In genomic region chr4:76751612-76752343, GRCh38 we compare ENCODE assay signal across 20 cellular contexts.
DNase-seq lines count a peak whose midpoint lies in the region; ATAC-seq, FAIRE-seq and TF ChIP-seq lines count a peak whose summit lies in the region.
"Had no signal": no experiment of that assay in that cellular context is flagged by ENCODE, and none has a peak within 500 bp of the region (broad histone marks: within the 10 kb centered on the region; RNA-seq: fewer than 3 reads in every experiment).

No MANE protein-coding gene starts in this region.

- H3K9me1 ChIP-seq in keratinocyte (ENCODE audit: control insufficient read depth, extremely low read depth, insufficient read depth, low read length), result no peaks in the 10 kb centered on the region

- H3K36me3 ChIP-seq in HEK293 (ENCODE audit: control insufficient read depth in 2 of 2, insufficient read depth in 1 of 2, low read length in 2 of 2), result peaks cover 0 to 27% of the 10 kb centered on the region in 2 experiments; a peak in 1 of 3 replicates
- H3K36me3 ChIP-seq in astrocyte (ENCODE audit: insufficient read depth, low read length), result peaks cover 1% of the 10 kb centered on the region
- peaks cover 0 to 9% of the 10 kb centered on the region in 2 experiments for H3K36me3 ChIP-seq in keratinocyte (ENCODE audit: control insufficient read depth in 2 of 2, extremely low read depth in 1 of 2, insufficient read depth in 2 of 2, low read length in 2 of 2)
- H3K36me3 ChIP-seq in skeletal muscle satellite cell (ENCODE audit: insufficient read depth, low read length), result no peaks in the 10 kb centered on the region

- H3K4me2 ChIP-seq in astrocyte (ENCODE audit: low read length) (no peak overlapping the region), keratinocyte (ENCODE audit: control insufficient read depth, extremely low read depth, insufficient read depth, low read depth, low read length) (no peak overlapping the region), skeletal muscle satellite cell (ENCODE audit: low read length) (no peak overlapping the region)

- no peak overlapping the region for H3K4me3 ChIP-seq in HEK293 (ENCODE audit: low read depth, low read length)
- no peak overlapping the region for H3K4me3 ChIP-seq in astrocyte (ENCODE audit: insufficient read depth, low read depth, low read length)
- no peak overlapping the region for H3K4me3 ChIP-seq in keratinocyte (ENCODE audit: control insufficient read depth in 2 of 3, extremely low read depth in 1 of 3, insufficient read depth in 2 of 3, low read depth in 1 of 3, low read length in 3 of 3)
- H3K4me3 ChIP-seq in skeletal muscle satellite cell (ENCODE audit: low read length), result no peak overlapping the region

- TF ChIP-seq CTCF in HEK293 (tag by site-specific recombination; IDR thresholded peaks at IDR 0.05), result no peak
- no peak for TF ChIP-seq CTCF in astrocyte (IDR thresholded peaks at IDR 0.05; ENCODE audit: insufficient read depth, low read depth, low read length)
- TF ChIP-seq CTCF in keratinocyte (optimal IDR thresholded peaks at IDR 0.05 in 1 of 3, IDR thresholded peaks at IDR 0.05 in 1 of 3, conservative IDR thresholded peaks at IDR 0.05 in 1 of 3; ENCODE audit: extremely low read depth in 1 of 3, insufficient read depth in 2 of 3, low read length in 3 of 3), result no peak

- intact Hi-C loops in activated CD4-positive, alpha-beta memory T cell treated with anti-CD3 and anti-CD28 coated beads for 36 hours (cut with micrococcal nuclease), result loop anchor here (10.0 kb wide), 2 partner anchors 443 to 447 kb away; partner anchors contain the start of gene STBD1

- H3K4me3 Mint-ChIP-seq in astrocyte (ENCODE audit: unreplicated experiment), result no peak overlapping the region
- no peak overlapping the region for H3K4me3 Mint-ChIP-seq in activated CD4-positive, alpha-beta memory T cell treated with anti-CD3 and anti-CD28 coated beads for 36 hours

- CTCF ChIA-PET in HEK293 (lab: Yijun Ruan, JAX), result no interaction called here
- CTCF ChIA-PET in activated CD4-positive, alpha-beta memory T cell treated with anti-CD3 and anti-CD28 coated beads for 36 hours (lab: Charles Lee), result no interaction called here

- peaks cover 87% of the 10 kb centered on the region for H3K4me1 Mint-ChIP-seq in astrocyte (ENCODE audit: low read depth, unreplicated experiment)
- H3K4me1 Mint-ChIP-seq in activated CD4-positive, alpha-beta memory T cell treated with anti-CD3 and anti-CD28 coated beads for 36 hours (ENCODE audit: low read depth), result peaks cover 2% of the 10 kb centered on the region

- no peaks in the 10 kb centered on the region for H4K20me1 ChIP-seq in astrocyte (ENCODE audit: insufficient read depth, low read length)
- H4K20me1 ChIP-seq in keratinocyte (ENCODE audit: control insufficient read depth, extremely low read depth, insufficient read depth, low read length), result no peaks in the 10 kb centered on the region

- ATAC-seq in HG03108 (IDR thresholded peaks at IDR 0.05; ENCODE audit: unreplicated experiment), result no peak
- ATAC-seq: HCT116, Panc1 had no signal

- H3K9me3 ChIP-seq in HEK293 (ENCODE audit: control insufficient read depth, insufficient read depth, low read depth, low read length) (no peaks in the 10 kb centered on the region), astrocyte (ENCODE audit: insufficient read depth, low read depth, low read length) (no peaks in the 10 kb centered on the region), keratinocyte (ENCODE audit: control insufficient read depth, low read depth, low read length) (no peaks in the 10 kb centered on the region), skeletal muscle satellite cell (replicated peaks; ENCODE audit: low read length) (no peaks in the 10 kb centered on the region)

- no peak overlapping the region for H3K27ac ChIP-seq in HEK293 (ENCODE audit: extremely low read depth, low read depth, low read length)
- peak overlapping the region; percentile 97 for H3K27ac ChIP-seq in astrocyte (ENCODE audit: low read depth, low read length)
- no peak overlapping the region for H3K27ac ChIP-seq in keratinocyte (ENCODE audit: control insufficient read depth, insufficient read depth, low read length)
- H3K27ac ChIP-seq: C4-2B had no signal

- H3K27me3 Mint-ChIP-seq in astrocyte (ENCODE audit: low read depth, unreplicated experiment), result no peaks in the 10 kb centered on the region
- H3K27me3 Mint-ChIP-seq in activated CD4-positive, alpha-beta memory T cell treated with anti-CD3 and anti-CD28 coated beads for 36 hours, result peaks cover 30% of the 10 kb centered on the region

- no peaks in the 10 kb centered on the region for H3K9me3 Mint-ChIP-seq in astrocyte (ENCODE audit: unreplicated experiment)
- H3K9me3 Mint-ChIP-seq in activated CD4-positive, alpha-beta memory T cell treated with anti-CD3 and anti-CD28 coated beads for 36 hours, result peaks cover 8% of the 10 kb centered on the region

- H3K79me2 ChIP-seq in astrocyte (ENCODE audit: insufficient read depth, low read length) (no peaks in the 10 kb centered on the region), keratinocyte (ENCODE audit: control insufficient read depth, insufficient read depth, low read length) (no peaks in the 10 kb centered on the region)

- no peak for DNase-seq in astrocyte (ENCODE audit: low read depth)
- no peak for DNase-seq in keratinocyte (ENCODE audit: low read depth, low spot score)
- no peak for DNase-seq in T-helper 2 cell
- DNase-seq in activated CD4-positive, alpha-beta memory T cell treated with anti-CD3 and anti-CD28 coated beads for 36 hours, result no peak
- no peak for DNase-seq in stimulated activated CD4-positive, alpha-beta T cell treated with anti-CD3 and anti-CD28 coated beads, Interleukin-15, amount 100 ng/mL, for 24 hours
- DNase-seq: AML-193; GDM1; NCI-H1092; NCI-H1436; NCI-H187 treated with DMSO at 0.1 percent for 48 hours; NCI-H2107; NCI-H446 treated with DMSO at 0.1 percent for 48 hours; NK-92 treated with Interleukin-12 subunit alpha and Interleukin-12 subunit beta, amount 100 ng/mL, for 24 hours had no signal

- POLR2A ChIA-PET in HEK293 (lab: Yijun Ruan, JAX), result no interaction called here
- POLR2A ChIA-PET in activated CD4-positive, alpha-beta memory T cell treated with anti-CD3 and anti-CD28 coated beads for 36 hours (lab: Charles Lee), result no interaction called here

- H3K27me3 ChIP-seq in astrocyte (ENCODE audit: insufficient read depth, low read length) (no peaks in the 10 kb centered on the region), keratinocyte (ENCODE audit: control insufficient read depth, extremely low read depth, insufficient read depth, low read length) (no peaks in the 10 kb centered on the region), skeletal muscle satellite cell (ENCODE audit: control insufficient read depth, insufficient read depth, low read length) (no peaks in the 10 kb centered on the region)

- H3K9ac ChIP-seq in astrocyte (ENCODE audit: low read length) (no peak overlapping the region), keratinocyte (ENCODE audit: control insufficient read depth, extremely low read depth, insufficient read depth, low read length) (no peak overlapping the region), skeletal muscle satellite cell (ENCODE audit: low read depth, low read length) (peak overlapping the region; percentile 68)

- peak overlapping the region; percentile 42 for H3K27ac Mint-ChIP-seq in astrocyte (ENCODE audit: unreplicated experiment)
- H3K27ac Mint-ChIP-seq in activated CD4-positive, alpha-beta memory T cell treated with anti-CD3 and anti-CD28 coated beads for 36 hours, result no peak overlapping the region

- H2AFZ ChIP-seq in astrocyte (ENCODE audit: low read depth, low read length) (no peak overlapping the region), keratinocyte (ENCODE audit: control insufficient read depth, low read length) (no peak overlapping the region)

- H3K36me3 Mint-ChIP-seq in astrocyte (ENCODE audit: low read depth, unreplicated experiment), result peaks cover 17% of the 10 kb centered on the region
- no peaks in the 10 kb centered on the region for H3K36me3 Mint-ChIP-seq in activated CD4-positive, alpha-beta memory T cell treated with anti-CD3 and anti-CD28 coated beads for 36 hours

- FAIRE-seq in astrocyte (lab: Jason Lieb, UNC) (peak; percentile 67), keratinocyte (lab: Jason Lieb, UNC) (peak; percentile 34)
- FAIRE-seq: H1 had no signal

- dilution Hi-C loops in keratinocyte (cut with MboI; ENCODE audit: extremely low pct_ligation_motif_present, low sequenced_read_pairs), result no loop called here

- H3K4me1 ChIP-seq in HEK293 (ENCODE audit: control insufficient read depth, insufficient read depth, low read length) (0 out of 2 replicates have a peak, but pooled peaks cover 7% of the 10 kb centered on the region), astrocyte (ENCODE audit: insufficient read depth, low read length) (peaks cover 39% of the 10 kb centered on the region), keratinocyte (ENCODE audit: control insufficient read depth, extremely low read depth, insufficient read depth, low read length) (peaks cover 16% of the 10 kb centered on the region), skeletal muscle satellite cell (ENCODE audit: control insufficient read depth, insufficient read depth, low read length) (peaks cover 49% of the 10 kb centered on the region)

TF ChIP-seq in HEK293, 187 proteins besides CTCF, POLR2A, EP300 and RAD21:
- TF ChIP-seq ZNF146 (tag by site-specific recombination; IDR thresholded peaks at IDR 0.05), result peak; percentile 65; the same call in 1 of the 2 replicates
- TF ChIP-seq ZNF629 (tag by site-specific recombination; IDR thresholded peaks at IDR 0.05), result no peak
- TF ChIP-seq ZNF24 (tag by site-specific recombination; IDR thresholded peaks at IDR 0.05), result no peak
- TF ChIP-seq ZNF184 (tag by site-specific recombination; IDR thresholded peaks at IDR 0.05), result peak; percentile 97
- no peak for TF ChIP-seq ZNF121 (tag by site-specific recombination; IDR thresholded peaks at IDR 0.05)
- TF ChIP-seq ZNF148 (tag by site-specific recombination; IDR thresholded peaks at IDR 0.05; ENCODE audit: borderline replicate concordance), result no peak
TF ChIP-seq in HEK293: peak in this region for 2.
